28 cellular contexts compared by ENCODE assay signal in the genomic region with DNA sequence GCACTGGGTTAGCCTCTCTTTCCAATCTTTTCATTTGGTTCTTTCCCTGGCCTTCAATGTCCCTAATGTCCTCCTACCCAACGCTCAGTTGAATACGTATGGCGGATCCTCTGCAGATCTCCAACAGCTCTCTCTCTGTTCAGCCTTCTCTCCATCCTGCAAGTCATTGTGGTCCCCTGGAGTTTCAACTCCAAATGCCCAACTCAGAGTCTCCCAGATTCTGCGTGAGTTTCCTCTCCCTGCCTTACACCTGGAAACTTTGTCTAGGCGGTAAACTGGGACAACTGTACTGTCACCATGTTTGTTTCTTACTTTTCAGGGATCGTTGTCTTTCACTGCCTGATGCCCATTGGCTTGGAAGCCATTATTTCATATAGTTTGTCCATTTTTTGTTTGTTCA.
"Had no signal": no experiment of that assay in that cellular context is flagged by ENCODE, and none has a peak within 500 bp of the region (broad histone marks: within the 10 kb centered on the region; RNA-seq: fewer than 3 reads in every experiment).

No MANE protein-coding gene starts in this region.

- H3K4me1 Mint-ChIP-seq: activated CD4-positive, alpha-beta memory T cell treated with anti-CD3 and anti-CD28 coated beads, Interleukin-2, amount 10 ng/mL, durations not matched to agents 7 days and 5 days; activated CD4-positive, alpha-beta T cell treated with anti-CD3 and anti-CD28 coated beads, Interleukin-2, amount 10 ng/mL, durations not matched to agents 7 days and 5 days; activated naive CD4-positive, alpha-beta T cell treated with anti-CD3 and anti-CD28 coated beads, Interleukin-2, amount 10 ng/mL, durations not matched to agents 7 days and 5 days; activated naive CD8-positive, alpha-beta T cell treated with anti-CD3 and anti-CD28 coated beads, Interleukin-2, amount 10 ng/mL, durations not matched to agents 7 days and 5 days had no signal

- H3K27ac Mint-ChIP-seq: activated CD4-positive, alpha-beta memory T cell treated with anti-CD3 and anti-CD28 coated beads, Interleukin-2, amount 10 ng/mL, durations not matched to agents 7 days and 5 days; activated CD4-positive, alpha-beta T cell treated with anti-CD3 and anti-CD28 coated beads, Interleukin-2, amount 10 ng/mL, durations not matched to agents 7 days and 5 days; activated naive CD4-positive, alpha-beta T cell treated with anti-CD3 and anti-CD28 coated beads, Interleukin-2, amount 10 ng/mL, durations not matched to agents 7 days and 5 days; activated naive CD4-positive, alpha-beta T cell treated with anti-CD3 and anti-CD28 coated beads, Interleukin-2, amount 50 U/mL, for 72 hours; activated naive CD8-positive, alpha-beta T cell treated with anti-CD3 and anti-CD28 coated beads, Interleukin-2, amount 10 ng/mL, durations not matched to agents 7 days and 5 days; activated T-cell treated with anti-CD3 and anti-CD28 coated beads, Interleukin-2, amount 50 U/mL, for 24 hours; activated T-cell treated with anti-CD3 and anti-CD28 coated beads, Interleukin-2, amount 50 U/mL, for 72 hours; effector memory CD8-positive, alpha-beta T cell had no signal

- ATAC-seq: activated naive CD4-positive, alpha-beta T cell treated with anti-CD3 and anti-CD28 coated beads, Interleukin-2, amount 50 U/mL, for 72 hours; activated T-cell treated with anti-CD3 and anti-CD28 coated beads, Interleukin-2, amount 50 U/mL, for 72 hours; effector memory CD8-positive, alpha-beta T cell; foreskin keratinocyte; gastrocnemius medialis; heart left ventricle had no signal

- H3K27me3 ChIP-seq: ascending aorta, breast epithelium, esophagus muscularis mucosa, foreskin keratinocyte, gastrocnemius medialis, heart left ventricle had no signal

- H3K27ac ChIP-seq: breast epithelium, esophagus muscularis mucosa, foreskin keratinocyte, heart left ventricle had no signal

- H3K36me3 Mint-ChIP-seq: activated naive CD4-positive, alpha-beta T cell treated with anti-CD3 and anti-CD28 coated beads, Interleukin-2, amount 10 ng/mL, durations not matched to agents 7 days and 5 days; activated naive CD8-positive, alpha-beta T cell treated with anti-CD3 and anti-CD28 coated beads, Interleukin-2, amount 10 ng/mL, durations not matched to agents 7 days and 5 days had no signal

- DNase-seq: activated CD4-positive, alpha-beta memory T cell treated with anti-CD3 and anti-CD28 coated beads, Interleukin-2, amount 10 ng/mL, durations not matched to agents 7 days and 5 days; activated CD4-positive, alpha-beta T cell treated with anti-CD3 and anti-CD28 coated beads for 1 hour; activated CD4-positive, alpha-beta T cell treated with anti-CD3 and anti-CD28 coated beads for 4 hours; activated CD4-positive, alpha-beta T cell treated with anti-CD3 and anti-CD28 coated beads, Interleukin-2, amount 10 ng/mL, durations not matched to agents 7 days and 5 days; activated CD4-positive, alpha-beta T cell treated with anti-CD3 and anti-CD28 coated beads, Interleukin-2, amount 50 U/mL, for 4 hours; activated CD8-positive, alpha-beta memory T cell treated with anti-CD3 and anti-CD28 coated beads, Interleukin-2, amount 50 U/mL, for 48 hours; activated gamma-delta T cell; activated naive CD4-positive, alpha-beta T cell; activated naive CD4-positive, alpha-beta T cell treated with anti-CD3 and anti-CD28 coated beads, Interleukin-2, amount 10 ng/mL, durations not matched to agents 7 days and 5 days; activated naive CD8-positive, alpha-beta T cell treated with anti-CD3 and anti-CD28 coated beads, Interleukin-2, amount 10 ng/mL, durations not matched to agents 7 days and 5 days; activated T-cell treated with anti-CD3 and anti-CD28 coated beads for 4 hours; activated T-cell treated with anti-CD3 and anti-CD28 coated beads, Interleukin-2, amount 50 U/mL, for 24 hours; activated T-cell treated with anti-CD3 and anti-CD28 coated beads, Interleukin-2, amount 50 U/mL, for 72 hours; cortex of kidney; dermis blood vessel endothelial cell; effector CD4-positive, alpha-beta T cell; effector memory CD8-positive, alpha-beta T cell; erythroblast; foreskin keratinocyte; gastrocnemius medialis; glutamatergic neuron; heart left ventricle; T-helper 2 cell had no signal

- H3K36me3 ChIP-seq: breast epithelium, gastrocnemius medialis had no signal

- H3K27me3 Mint-ChIP-seq: activated CD4-positive, alpha-beta memory T cell treated with anti-CD3 and anti-CD28 coated beads, Interleukin-2, amount 10 ng/mL, durations not matched to agents 7 days and 5 days; activated naive CD4-positive, alpha-beta T cell treated with anti-CD3 and anti-CD28 coated beads, Interleukin-2, amount 10 ng/mL, durations not matched to agents 7 days and 5 days; activated naive CD8-positive, alpha-beta T cell treated with anti-CD3 and anti-CD28 coated beads, Interleukin-2, amount 10 ng/mL, durations not matched to agents 7 days and 5 days; activated T-cell treated with anti-CD3 and anti-CD28 coated beads, Interleukin-2, amount 50 U/mL, for 24 hours; brain; effector memory CD8-positive, alpha-beta T cell had no signal

- H3K9me3 ChIP-seq: ascending aorta, breast epithelium, esophagus muscularis mucosa, gastrocnemius medialis had no signal

- H3K4me3 Mint-ChIP-seq: activated CD4-positive, alpha-beta memory T cell treated with anti-CD3 and anti-CD28 coated beads, Interleukin-2, amount 10 ng/mL, durations not matched to agents 7 days and 5 days; activated CD4-positive, alpha-beta T cell treated with anti-CD3 and anti-CD28 coated beads, Interleukin-2, amount 10 ng/mL, durations not matched to agents 7 days and 5 days; activated naive CD4-positive, alpha-beta T cell treated with anti-CD3 and anti-CD28 coated beads, Interleukin-2, amount 10 ng/mL, durations not matched to agents 7 days and 5 days; activated naive CD8-positive, alpha-beta T cell treated with anti-CD3 and anti-CD28 coated beads, Interleukin-2, amount 10 ng/mL, durations not matched to agents 7 days and 5 days; activated T-cell treated with anti-CD3 and anti-CD28 coated beads, Interleukin-2, amount 50 U/mL, for 24 hours; activated T-cell treated with anti-CD3 and anti-CD28 coated beads, Interleukin-2, amount 50 U/mL, for 72 hours; brain; effector memory CD8-positive, alpha-beta T cell had no signal

- H3K4me1 ChIP-seq: foreskin keratinocyte had no signal

- H3K4me3 ChIP-seq: ascending aorta, breast epithelium, esophagus muscularis mucosa, gastrocnemius medialis, heart left ventricle had no signal
